Comparison of ENCODE assay signal across 13 cellular contexts in the genomic region with DNA sequence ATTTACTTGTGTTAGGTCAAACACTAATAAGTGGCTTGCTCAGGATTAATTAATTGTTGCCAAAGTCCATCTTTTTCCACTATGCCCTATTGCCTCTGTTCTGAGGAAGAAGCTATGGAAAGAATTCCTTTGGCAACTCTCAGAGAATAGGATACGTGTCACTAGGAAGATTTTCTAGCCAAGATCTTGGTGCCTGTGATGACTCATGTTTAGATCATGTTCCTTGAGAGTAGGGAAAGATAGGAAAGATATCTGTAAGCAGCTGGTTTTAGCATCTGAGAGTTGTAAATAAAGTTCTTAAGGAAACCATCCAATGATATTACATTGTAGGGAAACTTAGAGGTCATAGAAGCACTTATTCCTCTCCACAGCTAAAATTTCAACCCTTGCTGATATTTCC. TPM values are rescaled to one million over a fixed set of nuclear protein-coding genes. Genes with fewer than 3 reads are reported as not detected.
DNase-seq lines count a peak whose midpoint lies in the region; ATAC-seq and TF ChIP-seq lines count a peak whose summit lies in the region.
"Had no signal": no experiment of that assay in that cellular context is flagged by ENCODE, and none has a peak within 500 bp of the region (broad histone marks: within the 10 kb centered on the region; RNA-seq: fewer than 3 reads in every experiment).

No MANE protein-coding gene starts in this region.

- peak overlapping the region; percentile 97 for H2AFZ ChIP-seq in HCT116 (ENCODE audit: low read depth, low read length, poor library complexity, severe bottlenecking)

- H3K36me3 ChIP-seq in HCT116 (ENCODE audit: control insufficient read depth in 1 of 2, insufficient read depth in 2 of 2, low read length in 2 of 2) (no peaks in the 10 kb centered on the region), skeletal muscle satellite cell (ENCODE audit: insufficient read depth, low read length) (no peaks in the 10 kb centered on the region)
- H3K36me3 ChIP-seq: SJCRH30, tibial nerve had no signal

- peak overlapping the region in 1 of 2 experiments; percentile 10; a peak in 1 of 4 replicates for H3K4me3 ChIP-seq in HCT116 (replicated peaks in 1 of 2; ENCODE audit: low read depth in 1 of 2, low read length in 2 of 2)
- no peak overlapping the region for H3K4me3 ChIP-seq in foreskin fibroblast (ENCODE audit: low read depth in 1 of 2, low read length in 2 of 2)
- no peak overlapping the region for H3K4me3 ChIP-seq in skeletal muscle satellite cell (ENCODE audit: low read length)
- H3K4me3 ChIP-seq: SJCRH30, tibial nerve had no signal

- POLR2A ChIA-PET in HCT116 (lab: Charles Lee) = no interaction called here

- TF ChIP-seq CTCF in HCT116 (IDR thresholded peaks at IDR 0.05 in 2 of 3, conservative IDR thresholded peaks at IDR 0.05 in 1 of 3; ENCODE audit: borderline replicate concordance in 1 of 3, insufficient read depth in 1 of 3, low read depth in 2 of 3, low read length in 2 of 3) (no peak), foreskin fibroblast (IDR thresholded peaks at IDR 0.05; ENCODE audit: low read depth, low read length) (no peak)

- H3K27ac ChIP-seq in HCT116 (ENCODE audit: low read depth, low read length) = no peak overlapping the region
- H3K27ac ChIP-seq: SJCRH30, tibial nerve had no signal

- peak; percentile 77 for DNase-seq in HCT116 (ENCODE audit: low read depth, low spot score)
- DNase-seq in foreskin fibroblast = peak; percentile 87 to 92
- DNase-seq in NCI-H1105 (lab: John Stamatoyannopoulos, UW) = no peak
- DNase-seq in activated CD8-positive, alpha-beta memory T cell treated with anti-CD3 and anti-CD28 coated beads, Interleukin-2, amount 50 U/mL, for 4 hours = no peak
- no peak for DNase-seq in NCI-H774 (lab: John Stamatoyannopoulos, UW)
- DNase-seq: activated CD4-positive, alpha-beta memory T cell treated with anti-CD3 and anti-CD28 coated beads, Interleukin-2, amount 10 ng/mL, durations not matched to agents 7 days and 5 days; activated naive CD8-positive, alpha-beta T cell treated with anti-CD3 and anti-CD28 coated beads, Interleukin-2, amount 50 U/mL, for 24 hours; SJCRH30 had no signal

- no peak for TF ChIP-seq RAD21 in HCT116 (IDR thresholded peaks at IDR 0.05; ENCODE audit: low read depth)

- intact Hi-C loops in HCT116 (cut with micrococcal nuclease) = no loop called here

- H3K4me1 ChIP-seq in HCT116 (ENCODE audit: control insufficient read depth in 1 of 2, insufficient read depth in 2 of 2, low read length in 2 of 2) (peaks cover 11 to 19% of the 10 kb centered on the region in 2 experiments), skeletal muscle satellite cell (ENCODE audit: control insufficient read depth, insufficient read depth, low read length) (peaks cover 25% of the 10 kb centered on the region)

- H3K4me2 ChIP-seq in HCT116 (ENCODE audit: low read length) (peak overlapping the region; percentile 58), skeletal muscle satellite cell (ENCODE audit: low read length) (peak overlapping the region; percentile 47)

- H3K79me2 ChIP-seq in HCT116 (ENCODE audit: insufficient read depth, low read length) = no peaks in the 10 kb centered on the region

- peaks cover 5% of the 10 kb centered on the region; the same call in 1 of the 2 replicates for H3K9me2 ChIP-seq in HCT116 (ENCODE audit: insufficient read depth)

- CTCF ChIA-PET in HCT116 (lab: Charles Lee) = interaction anchor here (1.2 kb wide), 1 partner anchor 133 kb away, joined by 4 read pairs; no protein-coding TSS in a partner anchor

- H3K9me3 ChIP-seq in HCT116 (ENCODE audit: control insufficient read depth in 1 of 2, insufficient read depth in 1 of 2, low read depth in 1 of 2, low read length in 2 of 2) = no peaks in the 10 kb centered on the region; a peak in 1 of 4 replicates
- no peaks in the 10 kb centered on the region for H3K9me3 ChIP-seq in skeletal muscle satellite cell (replicated peaks; ENCODE audit: low read length)
- H3K9me3 ChIP-seq: SJCRH30, tibial nerve had no signal

- RAD21 ChIA-PET in HCT116 (lab: Charles Lee; ENCODE audit: low non-redundant PET in 1 of 2, low total read pairs in 2 of 2, uncharacterized antibody in 2 of 2, unreplicated experiment in 2 of 2) = no interaction called here

- H3K9ac ChIP-seq in HCT116 (ENCODE audit: low read length) (no peak overlapping the region), skeletal muscle satellite cell (ENCODE audit: low read depth, low read length) (peak overlapping the region; percentile 59)

- ATAC-seq in HCT116 = peak; percentile 89
- ATAC-seq in SK-N-SH treated with all-trans-retinoic acid at 6 μM for 48 hours = peak; percentile 95
- no peak for ATAC-seq in GM21423 (IDR thresholded peaks at IDR 0.05; ENCODE audit: unreplicated experiment)
- ATAC-seq: activated naive CD8-positive, alpha-beta T cell treated with anti-CD3 and anti-CD28 coated beads, Interleukin-2, amount 50 U/mL, for 24 hours had no signal

- no peaks in the 10 kb centered on the region for H3K27me3 ChIP-seq in HCT116 (ENCODE audit: insufficient read depth, low read length)
- H3K27me3 ChIP-seq in skeletal muscle satellite cell (ENCODE audit: control insufficient read depth, insufficient read depth, low read length) = no peaks in the 10 kb centered on the region
- H3K27me3 ChIP-seq: SJCRH30, tibial nerve had no signal

- no TSS peak for BruUV-seq in HCT116 (replicated peaks; lab: Mats Ljungman, UMichigan)

- no peak for TF ChIP-seq POLR2A in HCT116 (IDR thresholded peaks at IDR 0.05; ENCODE audit: borderline replicate concordance, extremely low read depth, insufficient read depth, insufficient read length)

- no peaks in the 10 kb centered on the region for H4K20me1 ChIP-seq in HCT116 (ENCODE audit: insufficient read depth)

TF ChIP-seq in HCT116, 20 proteins besides CTCF, POLR2A, EP300 and RAD21 (continues in another document):
- TF ChIP-seq, protein P1, sequence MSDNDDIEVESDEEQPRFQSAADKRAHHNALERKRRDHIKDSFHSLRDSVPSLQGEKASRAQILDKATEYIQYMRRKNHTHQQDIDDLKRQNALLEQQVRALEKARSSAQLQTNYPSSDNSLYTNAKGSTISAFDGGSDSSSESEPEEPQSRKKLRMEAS (IDR thresholded peaks at IDR 0.05) = peak; percentile 51
- peak; percentile 61; the same call in 1 of the 2 replicates for TF ChIP-seq SRF (IDR thresholded peaks at IDR 0.05; ENCODE audit: low read depth)
- peak; percentile 93 for TF ChIP-seq CBX3 (IDR thresholded peaks at IDR 0.05; ENCODE audit: low read depth)
- peak; percentile 90 for TF ChIP-seq SP1 (IDR thresholded peaks at IDR 0.05; ENCODE audit: low read depth)
- TF ChIP-seq FOSL1 (IDR thresholded peaks at IDR 0.05; ENCODE audit: low read depth) = peak; percentile 96
- TF ChIP-seq YY1 (IDR thresholded peaks at IDR 0.05; ENCODE audit: extremely low read depth, insufficient replicate concordance, low read depth, low read length) = no peak
- TF ChIP-seq ZFX (IDR thresholded peaks at IDR 0.05) = no peak
- TF ChIP-seq EZH2 (IDR thresholded peaks at IDR 0.05) = no peak
- no peak for TF ChIP-seq TCF7L2 (IDR thresholded peaks at IDR 0.05; ENCODE audit: borderline replicate concordance, extremely low read depth, insufficient read depth, insufficient read length)
- TF ChIP-seq CEBPB (IDR thresholded peaks at IDR 0.05; ENCODE audit: low read depth) = peak; percentile 77
- peak; percentile 63; the same call in 1 of the 2 replicates for TF ChIP-seq SIN3A (IDR thresholded peaks at IDR 0.05; ENCODE audit: low read depth)
- TF ChIP-seq POLR2AphosphoS5 (IDR thresholded peaks at IDR 0.05; ENCODE audit: low read depth, low read length) = peak; percentile 55; the same call in 1 of the 2 replicates
- TF ChIP-seq ELF1 (IDR thresholded peaks at IDR 0.05; ENCODE audit: borderline replicate concordance, low read depth) = no peak; the same call in 1 of the 2 replicates
- no peak for TF ChIP-seq ZNF274 (IDR thresholded peaks at IDR 0.05; ENCODE audit: low read depth, low read length)

TF ChIP-seq in SK-N-SH treated with all-trans-retinoic acid at 6 μM for 48 hours, 23 proteins besides CTCF, POLR2A, EP300 and RAD21:
- TF ChIP-seq TOX (CRISPR knock-in tag; IDR thresholded peaks at IDR 0.05; ENCODE audit: borderline replicate concordance) (peak; percentile 73; the same call in 1 of the 2 replicates), SNAI2 (CRISPR knock-in tag; IDR thresholded peaks at IDR 0.05) (no peak), ISL1 (CRISPR knock-in tag; IDR thresholded peaks at IDR 0.05) (peak; percentile 36)

RNA-seq across cellular contexts. Expression of a gene that starts 15.7 kb away (rescaled TPM):
- not detected for total RNA-seq in HCT116 (2021; ENCODE audit: unreplicated experiment)
- not detected in 2 replicates for polyA plus RNA-seq in HCT116 (2012)
- 1.1 TPM in 1 of 2 replicates, not detected in the other for total RNA-seq in skeletal muscle satellite cell (2012; rRNA removed)
- total RNA-seq: activated CD4-positive, alpha-beta memory T cell treated with anti-CD3 and anti-CD28 coated beads, Interleukin-2, amount 10 ng/mL, durations not matched to agents 7 days and 5 days; neural crest cell had no signal

Comparison
In these comparisons a context has a peak if more than half of its experiments do, and no peak if none do; other contexts are left out.
1. DNase-seq: peak in HCT116 (single experiment) and foreskin fibroblast (2 of 2); none in NCI-H1105 (single experiment), activated CD8-positive, alpha-beta memory T cell treated with anti-CD3 and anti-CD28 coated beads, Interleukin-2, amount 50 U/mL, for 4 hours (single experiment) and NCI-H774 (single experiment).